In genomic region chr4:116385583-116385982, GRCh38 we compare ENCODE assay signal across 26 cellular contexts.
"Had no signal": no experiment of that assay in that cellular context is flagged by ENCODE, and none has a peak within 500 bp of the region (broad histone marks: within the 10 kb centered on the region; RNA-seq: fewer than 3 reads in every experiment).

No MANE protein-coding gene starts in this region.

- FAIRE-seq: endometrium, islet of Langerhans, keratinocyte had no signal

- H3K4me3 ChIP-seq: colonic mucosa, esophagus squamous epithelium, gastrocnemius medialis, heart right ventricle, left lung, lower lobe of right lung, mucosa of descending colon had no signal

- H3K4me1 ChIP-seq: colonic mucosa, esophagus squamous epithelium, gastrocnemius medialis, heart right ventricle, left lung, lower lobe of right lung had no signal

- H3K27ac ChIP-seq: colonic mucosa, epithelial cell of prostate, esophagus squamous epithelium, gastrocnemius medialis, heart right ventricle, left lung, lower lobe of right lung had no signal

- H3K9me3 ChIP-seq: colonic mucosa, esophagus squamous epithelium, gastrocnemius medialis, heart right ventricle, left lung, lower lobe of right lung, mucosa of descending colon had no signal

- DNase-seq: colonic mucosa; cortex of kidney; effector CD8-positive, alpha-beta T cell; effector memory CD8-positive, alpha-beta T cell; endodermal cell; erythroblast; esophagus squamous epithelium; foreskin fibroblast; foreskin melanocyte; gastrocnemius medialis; glutamatergic neuron; head of caudate nucleus; heart right ventricle; hippocampal formation; left cardiac atrium; left lung; left ventricle myocardium superior; lower lobe of right lung; mesenchymal stem cell; mucosa of descending colon; naive B cell had no signal

- H3K36me3 ChIP-seq: colonic mucosa, esophagus squamous epithelium, gastrocnemius medialis, heart right ventricle, left lung, lower lobe of right lung had no signal

- ATAC-seq: effector memory CD8-positive, alpha-beta T cell; esophagus mucosa; gastrocnemius medialis; heart right ventricle; left cardiac atrium; left lung; left ventricle myocardium superior; lower lobe of right lung; mucosa of descending colon had no signal

- H3K27me3 ChIP-seq: colonic mucosa, esophagus squamous epithelium, gastrocnemius medialis, heart right ventricle, left lung had no signal
